35 cellular contexts compared by ENCODE assay signal in genomic region chr5:12360218-12360617, GRCh38.
"Had no signal": no experiment of that assay in that cellular context is flagged by ENCODE, and none has a peak within 500 bp of the region (broad histone marks: within the 10 kb centered on the region; RNA-seq: fewer than 3 reads in every experiment).

No MANE protein-coding gene starts in this region.

- H3K36me3 ChIP-seq: MG63 had no signal

- DNase-seq: MG63, MM.1S, MV-4-11, NCI-H1048, NCI-H1092, NCI-H1092 treated with DMSO at 0.1 percent for 48 hours, NCI-H1105, NCI-H1105 treated with DMSO at 0.1 percent for 48 hours, NCI-H1417, NCI-H1417 treated with DMSO at 0.1 percent for 48 hours, NCI-H1436, NCI-H1436 treated with DMSO at 0.1 percent for 48 hours, NCI-H146, NCI-H1694, NCI-H1694 treated with DMSO at 0.1 percent for 48 hours, NCI-H187, NCI-H187 treated with DMSO at 0.1 percent for 48 hours, NCI-H1930, NCI-H2029, NCI-H2029 treated with DMSO at 0.1 percent for 48 hours, NCI-H2081, NCI-H2081 treated with DMSO at 0.1 percent for 48 hours, NCI-H2107, NCI-H2171, NCI-H2171 treated with DMSO at 0.1 percent for 48 hours, NCI-H2227 treated with DMSO at 0.1 percent for 48 hours, NCI-H226, NCI-H345, NCI-H446, NCI-H446 treated with DMSO at 0.1 percent for 48 hours, NCI-H510A, NCI-H510A treated with DMSO at 0.1 percent for 48 hours, NCI-H524, NCI-H524 treated with DMSO at 0.1 percent for 48 hours, NCI-H526 had no signal

- H3K27me3 ChIP-seq: MG63 had no signal

- H3K4me3 ChIP-seq: MG63 had no signal
